30 cellular contexts compared by ENCODE assay signal in genomic region chr1:27269276-27269675, GRCh38.
"Had no signal": no experiment of that assay in that cellular context is flagged by ENCODE, and none has a peak within 500 bp of the region (broad histone marks: within the 10 kb centered on the region; RNA-seq: fewer than 3 reads in every experiment).

No MANE protein-coding gene starts in this region.

- H3K27ac Mint-ChIP-seq: activated naive CD8-positive, alpha-beta T cell treated with anti-CD3 and anti-CD28 coated beads for 36 hours; activated naive CD8-positive, alpha-beta T cell treated with anti-CD3 and anti-CD28 coated beads, Interleukin-2, amount 50 U/mL, for 24 hours; activated T-cell treated with anti-CD3 and anti-CD28 coated beads, Interleukin-2, amount 50 U/mL, for 24 hours; activated T-helper 1 cell treated with anti-CD3 and anti-CD28 coated beads, Interleukin-12 subunit alpha, Interleukin-12 subunit beta, Interleukin-2, Interleukin-4 antibody, amounts not matched to agents 30 ng/mL and 10 ng/mL and 1 ng/mL, durations not matched to agents 14 hours and 24 hours and 36 hours; T-helper 17 cell; T-helper 2 cell treated with Interferon-gamma antibody and Interleukin-4, amounts not matched to agents 5 μg/mL and 100 μg/mL, for 36 hours had no signal

- H3K27me3 Mint-ChIP-seq: activated naive CD8-positive, alpha-beta T cell treated with anti-CD3 and anti-CD28 coated beads for 36 hours; activated naive CD8-positive, alpha-beta T cell treated with anti-CD3 and anti-CD28 coated beads, Interleukin-2, amount 50 U/mL, for 24 hours; activated T-cell treated with anti-CD3 and anti-CD28 coated beads, Interleukin-2, amount 50 U/mL, for 24 hours; T-helper 17 cell had no signal

- H3K4me1 Mint-ChIP-seq: activated naive CD8-positive, alpha-beta T cell treated with anti-CD3 and anti-CD28 coated beads for 36 hours; activated naive CD8-positive, alpha-beta T cell treated with anti-CD3 and anti-CD28 coated beads, Interleukin-2, amount 50 U/mL, for 24 hours had no signal

- H3K4me3 Mint-ChIP-seq: activated naive CD8-positive, alpha-beta T cell treated with anti-CD3 and anti-CD28 coated beads for 36 hours; activated naive CD8-positive, alpha-beta T cell treated with anti-CD3 and anti-CD28 coated beads, Interleukin-2, amount 50 U/mL, for 24 hours; activated T-cell treated with anti-CD3 and anti-CD28 coated beads, Interleukin-2, amount 50 U/mL, for 24 hours; activated T-helper 1 cell treated with anti-CD3 and anti-CD28 coated beads, Interleukin-12 subunit alpha, Interleukin-12 subunit beta, Interleukin-2, Interleukin-4 antibody, amounts not matched to agents 30 ng/mL and 10 ng/mL and 1 ng/mL, durations not matched to agents 14 hours and 24 hours and 36 hours; T-helper 17 cell; T-helper 2 cell treated with Interferon-gamma antibody and Interleukin-4, amounts not matched to agents 5 μg/mL and 100 μg/mL, for 36 hours had no signal

- ATAC-seq: activated naive CD8-positive, alpha-beta T cell treated with anti-CD3 and anti-CD28 coated beads, Interleukin-2, amount 50 U/mL, for 24 hours; body of pancreas; esophagus mucosa; T-helper 17 cell had no signal

- H3K9me3 Mint-ChIP-seq: activated naive CD8-positive, alpha-beta T cell treated with anti-CD3 and anti-CD28 coated beads for 36 hours; activated naive CD8-positive, alpha-beta T cell treated with anti-CD3 and anti-CD28 coated beads, Interleukin-2, amount 50 U/mL, for 24 hours; activated T-cell treated with anti-CD3 and anti-CD28 coated beads, Interleukin-2, amount 50 U/mL, for 24 hours; activated T-helper 1 cell treated with anti-CD3 and anti-CD28 coated beads, Interleukin-12 subunit alpha, Interleukin-12 subunit beta, Interleukin-2, Interleukin-4 antibody, amounts not matched to agents 30 ng/mL and 10 ng/mL and 1 ng/mL, durations not matched to agents 14 hours and 24 hours and 36 hours; T-helper 2 cell treated with Interferon-gamma antibody and Interleukin-4, amounts not matched to agents 5 μg/mL and 100 μg/mL, for 36 hours had no signal

- DNase-seq: activated CD4-positive, alpha-beta T cell treated with anti-CD3 and anti-CD28 coated beads for 4 hours; activated CD4-positive, alpha-beta T cell treated with anti-CD3 and anti-CD28 coated beads, Interleukin-2, amount 50 U/mL, for 1 hour; activated CD4-positive, alpha-beta T cell treated with anti-CD3 and anti-CD28 coated beads, Interleukin-2, amount 50 U/mL, for 48 hours; activated CD4-positive, CD25-positive, alpha-beta regulatory T cell; activated CD4-positive, CD25-positive, alpha-beta regulatory T cell treated with anti-CD3 and anti-CD28 coated beads, Interleukin-2, amount 50 U/mL, for 72 hours; activated CD8-positive, alpha-beta memory T cell treated with anti-CD3 and anti-CD28 coated beads, Interleukin-2, amount 50 U/mL, for 48 hours; activated gamma-delta T cell; activated naive CD4-positive, alpha-beta T cell; activated naive CD4-positive, alpha-beta T cell treated with anti-CD3 and anti-CD28 coated beads, Interleukin-2, amount 50 U/mL, for 16 hours; activated naive CD8-positive, alpha-beta T cell treated with anti-CD3 and anti-CD28 coated beads for 36 hours; activated naive CD8-positive, alpha-beta T cell treated with anti-CD3 and anti-CD28 coated beads, Interleukin-2, amount 50 U/mL, for 24 hours; activated T-cell treated with anti-CD3 and anti-CD28 coated beads for 4 hours; activated T-cell treated with anti-CD3 and anti-CD28 coated beads, Interleukin-2, amount 50 U/mL, for 24 hours; adrenal gland; amygdala; aorta; body of pancreas; caudate nucleus; cortex of kidney; dermis blood vessel endothelial cell; effector CD4-positive, alpha-beta T cell; foreskin fibroblast; head of caudate nucleus; T-helper 1 cell; T-helper 17 cell; T1000; WERI-Rb-1 had no signal
